Comparison of ENCODE assay signal across 18 cellular contexts in the genomic region with DNA sequence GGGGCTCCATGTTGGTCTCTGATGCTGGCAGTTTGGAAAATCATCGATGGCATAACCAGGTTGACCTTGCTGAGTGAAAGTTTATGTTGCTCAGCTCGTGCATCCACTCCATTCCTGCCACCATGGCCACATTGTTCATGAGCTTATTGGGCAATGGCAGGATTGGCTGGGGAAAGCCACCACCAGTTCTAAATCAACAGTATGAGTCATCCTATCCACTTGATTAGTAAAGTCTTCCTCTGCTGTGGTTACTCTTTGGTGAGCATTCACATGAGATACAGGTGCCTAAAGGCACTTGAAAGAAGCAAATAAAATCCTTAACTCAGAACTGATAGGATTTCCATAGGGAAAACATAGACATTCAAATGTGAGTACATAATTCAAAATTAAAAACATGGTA.
A peak's percentile ranks its signal among the peaks of the same experiment; 100 is the strongest.
DNase-seq lines count a peak whose midpoint lies in the region; ATAC-seq and TF ChIP-seq lines count a peak whose summit lies in the region.
"Had no signal": no experiment of that assay in that cellular context is flagged by ENCODE, and none has a peak within 500 bp of the region (broad histone marks: within the 10 kb centered on the region; RNA-seq: fewer than 3 reads in every experiment).

No MANE protein-coding gene starts in this region.

- ATAC-seq in foreskin keratinocyte: peak; percentile 15
- ATAC-seq in GM23338: no peak
- no peak for ATAC-seq in HG03097 (IDR thresholded peaks at IDR 0.05; ENCODE audit: low FRiP score, unreplicated experiment)
- ATAC-seq: SK-N-SH treated with all-trans-retinoic acid at 6 μM for 48 hours had no signal

- no peaks in the 10 kb centered on the region for H3K36me3 Mint-ChIP-seq in GM23338 (ENCODE audit: low read depth)
- H3K36me3 Mint-ChIP-seq: IgD-negative memory B cell had no signal

- no peaks in the 10 kb centered on the region for H3K79me1 ChIP-seq in neuronal stem cell (ENCODE audit: low read depth, low read length)

- H3K9me3 ChIP-seq in neuronal stem cell (replicated peaks in 1 of 2; ENCODE audit: control insufficient read depth in 2 of 2, insufficient read depth in 1 of 2, low read depth in 1 of 2, low read length in 2 of 2): no peaks in the 10 kb centered on the region
- H3K9me3 ChIP-seq: ascending aorta, right lobe of liver had no signal

- H3K9me2 ChIP-seq in GM23338 (ENCODE audit: insufficient read depth): peaks cover 5% of the 10 kb centered on the region; the same call in 1 of the 2 replicates

- H3K4me3 ChIP-seq in GM12865 (ENCODE audit: low read depth, low read length) (no peak overlapping the region), neuronal stem cell (ENCODE audit: low read length in 2 of 2) (no peak overlapping the region), GM23338 (no peak overlapping the region)
- H3K4me3 ChIP-seq: ascending aorta, right lobe of liver had no signal

- no peak overlapping the region for H3K18ac ChIP-seq in neuronal stem cell (ENCODE audit: low read length)

- DNase-seq in GM12865 (ENCODE audit: low read depth) (peak; percentile 16), HCEC 1CT (peak; percentile 32), OCI-M1 (lab: John Stamatoyannopoulos, UW) (peak; percentile 0), foreskin keratinocyte (peak in 1 of 2 donors; percentile 19), NCI-H1694 (lab: John Stamatoyannopoulos, UW) (no peak), neuronal stem cell (ENCODE audit: low spot score) (no peak), GM23338 (ENCODE audit: low spot score) (no peak)
- DNase-seq: activated CD4-positive, alpha-beta T cell treated with anti-CD3 and anti-CD28 coated beads, Interleukin-2, amount 50 U/mL, for 48 hours; H9; NCI-H1417 treated with DMSO at 0.1 percent for 48 hours; NCI-H226; right lobe of liver; stimulated activated CD4-positive, alpha-beta T cell treated with anti-CD3 and anti-CD28 coated beads, Interleukin-4, amount 100 ng/mL, for 4 hours; trophoblast cell had no signal

- H4K20me1 ChIP-seq in GM23338 (replicated peaks; ENCODE audit: insufficient read depth): no peaks in the 10 kb centered on the region

- no peak overlapping the region for H2BK15ac ChIP-seq in neuronal stem cell (ENCODE audit: low read length)

- H3K27me3 ChIP-seq in foreskin keratinocyte (no peaks in the 10 kb centered on the region), neuronal stem cell (ENCODE audit: control insufficient read depth in 3 of 3, insufficient read depth in 3 of 3, low read depth in 1 of 3, low read length in 3 of 3) (no peaks in the 10 kb centered on the region), GM23338 (ENCODE audit: insufficient read depth) (no peaks in the 10 kb centered on the region)
- H3K27me3 ChIP-seq: ascending aorta, right lobe of liver had no signal

- no peak overlapping the region for H2BK12ac ChIP-seq in neuronal stem cell (ENCODE audit: low read length)

- H3K4me2 ChIP-seq in neuronal stem cell (ENCODE audit: insufficient read depth, low read length, poor library complexity, severe bottlenecking): no peak overlapping the region
- no peak overlapping the region for H3K4me2 ChIP-seq in GM23338

- H2BK120ac ChIP-seq in neuronal stem cell (ENCODE audit: low read depth, low read length): no peak overlapping the region

- no peaks in the 10 kb centered on the region for H3F3A ChIP-seq in GM23338 (replicated peaks; ENCODE audit: low read depth)

- H4K91ac ChIP-seq in neuronal stem cell (ENCODE audit: low read depth, low read length, poor library complexity): no peak overlapping the region

- no peak overlapping the region for H3K14ac ChIP-seq in neuronal stem cell (ENCODE audit: low read length)

- no peaks in the 10 kb centered on the region for H3K36me3 ChIP-seq in neuronal stem cell (replicated peaks in 1 of 2; ENCODE audit: control insufficient read depth in 2 of 2, insufficient read depth in 2 of 2, low read length in 2 of 2)
- H3K36me3 ChIP-seq in GM23338 (ENCODE audit: insufficient read depth): no peaks in the 10 kb centered on the region
- H3K36me3 ChIP-seq: ascending aorta, right lobe of liver had no signal

- H3K4me1 Mint-ChIP-seq in GM23338: peaks cover 34% of the 10 kb centered on the region
- H3K4me1 Mint-ChIP-seq: IgD-negative memory B cell had no signal

- H3K27me3 Mint-ChIP-seq in GM23338 (ENCODE audit: insufficient read depth, low read depth, poor library complexity): peaks cover 2% of the 10 kb centered on the region
- H3K27me3 Mint-ChIP-seq: IgD-negative memory B cell had no signal

- no peak overlapping the region for H3K27ac Mint-ChIP-seq in GM23338
- H3K27ac Mint-ChIP-seq: IgD-negative memory B cell had no signal

- H2AK5ac ChIP-seq in neuronal stem cell (ENCODE audit: low read depth, low read length): no peak overlapping the region

- H3K9me3 Mint-ChIP-seq in GM23338: no peaks in the 10 kb centered on the region

- H3K79me2 ChIP-seq in GM23338 (replicated peaks; ENCODE audit: insufficient read depth): no peaks in the 10 kb centered on the region

- no peak overlapping the region for H3K4me3 Mint-ChIP-seq in GM23338
- H3K4me3 Mint-ChIP-seq: H9, IgD-negative memory B cell had no signal

- no peak overlapping the region for H3K9ac ChIP-seq in neuronal stem cell (ENCODE audit: low read depth, low read length, poor library complexity)

- H3K4me1 ChIP-seq in foreskin keratinocyte (peaks cover 5% of the 10 kb centered on the region), neuronal stem cell (ENCODE audit: control insufficient read depth in 2 of 2, insufficient read depth in 1 of 2, low read depth in 1 of 2, low read length in 2 of 2) (peaks cover 0 to 4% of the 10 kb centered on the region in 2 donors), GM23338 (ENCODE audit: insufficient read depth) (peaks cover 25% of the 10 kb centered on the region)
- H3K4me1 ChIP-seq: ascending aorta, right lobe of liver had no signal

- no peak overlapping the region for H4K8ac ChIP-seq in neuronal stem cell (ENCODE audit: low read depth, low read length)

- H2AFZ ChIP-seq in neuronal stem cell (ENCODE audit: low read length) (no peak overlapping the region), GM23338 (no peak overlapping the region)

- H2BK5ac ChIP-seq in neuronal stem cell (ENCODE audit: low read length): no peak overlapping the region

- no peak overlapping the region for H3K4ac ChIP-seq in neuronal stem cell (ENCODE audit: low read length)

- H3K23ac ChIP-seq in neuronal stem cell (ENCODE audit: low read depth, low read length, poor library complexity): no peak overlapping the region

- no peak overlapping the region for H3K27ac ChIP-seq in foreskin keratinocyte
- H3K27ac ChIP-seq in neuronal stem cell (replicated peaks; ENCODE audit: low read length): no peak overlapping the region
- H3K27ac ChIP-seq in GM23338 (ENCODE audit: low read depth): no peak overlapping the region
- H3K27ac ChIP-seq: ascending aorta, right lobe of liver had no signal

- TF ChIP-seq CTCF in GM12865 (IDR thresholded peaks at IDR 0.05; ENCODE audit: insufficient read depth, low read depth, low read length, missing control alignments): no peak
- no peak for TF ChIP-seq CTCF in foreskin keratinocyte (conservative IDR thresholded peaks at IDR 0.05)
- no peak for TF ChIP-seq CTCF in GM23338 (conservative IDR thresholded peaks at IDR 0.05; ENCODE audit: low read depth in 2 of 2)

- WGBS in neuronal stem cell (ENCODE audit: extremely low coverage in 2 of 2, insufficient read length in 2 of 2, insufficient replicate concordance in 1 of 2), 2 donors: no CpG with 5 or more reads among the region's 2 CpGs

TF ChIP-seq in GM23338, 12 proteins besides CTCF, POLR2A, EP300 and RAD21 (continues in another document):
- TF ChIP-seq ETS1 (IDR thresholded peaks at IDR 0.05) (no peak), ZNF114 (CRISPR knock-in tag; IDR thresholded peaks at IDR 0.05) (no peak), CREB1 (CRISPR knock-in tag; IDR thresholded peaks at IDR 0.05; ENCODE audit: low read depth) (no peak), EZH2phosphoT487 (IDR thresholded peaks at IDR 0.05; ENCODE audit: unreplicated experiment) (no peak), JUNB (IDR thresholded peaks at IDR 0.05; ENCODE audit: unreplicated experiment) (no peak), EZH2 (IDR thresholded peaks at IDR 0.05; ENCODE audit: low read depth, unreplicated experiment) (no peak), NANOG (IDR thresholded peaks at IDR 0.05; ENCODE audit: borderline replicate concordance) (no peak), ZNF331 (CRISPR knock-in tag; IDR thresholded peaks at IDR 0.05; ENCODE audit: low read depth) (no peak), POLR2AphosphoS5 (IDR thresholded peaks at IDR 0.05; ENCODE audit: low read depth) (no peak)
- TF ChIP-seq, protein P1, sequence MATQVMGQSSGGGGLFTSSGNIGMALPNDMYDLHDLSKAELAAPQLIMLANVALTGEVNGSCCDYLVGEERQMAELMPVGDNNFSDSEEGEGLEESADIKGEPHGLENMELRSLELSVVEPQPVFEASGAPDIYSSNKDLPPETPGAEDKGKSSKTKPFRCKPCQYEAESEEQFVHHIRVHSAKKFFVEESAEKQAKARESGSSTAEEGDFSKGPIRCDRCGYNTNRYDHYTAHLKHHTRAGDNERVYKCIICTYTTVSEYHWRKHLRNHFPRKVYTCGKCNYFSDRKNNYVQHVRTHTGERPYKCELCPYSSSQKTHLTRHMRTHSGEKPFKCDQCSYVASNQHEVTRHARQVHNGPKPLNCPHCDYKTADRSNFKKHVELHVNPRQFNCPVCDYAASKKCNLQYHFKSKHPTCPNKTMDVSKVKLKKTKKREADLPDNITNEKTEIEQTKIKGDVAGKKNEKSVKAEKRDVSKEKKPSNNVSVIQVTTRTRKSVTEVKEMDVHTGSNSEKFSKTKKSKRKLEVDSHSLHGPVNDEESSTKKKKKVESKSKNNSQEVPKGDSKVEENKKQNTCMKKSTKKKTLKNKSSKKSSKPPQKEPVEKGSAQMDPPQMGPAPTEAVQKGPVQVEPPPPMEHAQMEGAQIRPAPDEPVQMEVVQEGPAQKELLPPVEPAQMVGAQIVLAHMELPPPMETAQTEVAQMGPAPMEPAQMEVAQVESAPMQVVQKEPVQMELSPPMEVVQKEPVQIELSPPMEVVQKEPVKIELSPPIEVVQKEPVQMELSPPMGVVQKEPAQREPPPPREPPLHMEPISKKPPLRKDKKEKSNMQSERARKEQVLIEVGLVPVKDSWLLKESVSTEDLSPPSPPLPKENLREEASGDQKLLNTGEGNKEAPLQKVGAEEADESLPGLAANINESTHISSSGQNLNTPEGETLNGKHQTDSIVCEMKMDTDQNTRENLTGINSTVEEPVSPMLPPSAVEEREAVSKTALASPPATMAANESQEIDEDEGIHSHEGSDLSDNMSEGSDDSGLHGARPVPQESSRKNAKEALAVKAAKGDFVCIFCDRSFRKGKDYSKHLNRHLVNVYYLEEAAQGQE (IDR thresholded peaks at IDR 0.05; ENCODE audit: unreplicated experiment): no peak

Comparison
In these comparisons a context has a peak if more than half of its experiments do, and no peak if none do; other contexts are left out.
1. DNase-seq: peak in GM12865 (single experiment), HCEC 1CT (single experiment) and OCI-M1 (single experiment); none in NCI-H1694 (single experiment), neuronal stem cell (single experiment) and GM23338 (single experiment).